8 cellular contexts compared by ENCODE assay signal in the genomic region with DNA sequence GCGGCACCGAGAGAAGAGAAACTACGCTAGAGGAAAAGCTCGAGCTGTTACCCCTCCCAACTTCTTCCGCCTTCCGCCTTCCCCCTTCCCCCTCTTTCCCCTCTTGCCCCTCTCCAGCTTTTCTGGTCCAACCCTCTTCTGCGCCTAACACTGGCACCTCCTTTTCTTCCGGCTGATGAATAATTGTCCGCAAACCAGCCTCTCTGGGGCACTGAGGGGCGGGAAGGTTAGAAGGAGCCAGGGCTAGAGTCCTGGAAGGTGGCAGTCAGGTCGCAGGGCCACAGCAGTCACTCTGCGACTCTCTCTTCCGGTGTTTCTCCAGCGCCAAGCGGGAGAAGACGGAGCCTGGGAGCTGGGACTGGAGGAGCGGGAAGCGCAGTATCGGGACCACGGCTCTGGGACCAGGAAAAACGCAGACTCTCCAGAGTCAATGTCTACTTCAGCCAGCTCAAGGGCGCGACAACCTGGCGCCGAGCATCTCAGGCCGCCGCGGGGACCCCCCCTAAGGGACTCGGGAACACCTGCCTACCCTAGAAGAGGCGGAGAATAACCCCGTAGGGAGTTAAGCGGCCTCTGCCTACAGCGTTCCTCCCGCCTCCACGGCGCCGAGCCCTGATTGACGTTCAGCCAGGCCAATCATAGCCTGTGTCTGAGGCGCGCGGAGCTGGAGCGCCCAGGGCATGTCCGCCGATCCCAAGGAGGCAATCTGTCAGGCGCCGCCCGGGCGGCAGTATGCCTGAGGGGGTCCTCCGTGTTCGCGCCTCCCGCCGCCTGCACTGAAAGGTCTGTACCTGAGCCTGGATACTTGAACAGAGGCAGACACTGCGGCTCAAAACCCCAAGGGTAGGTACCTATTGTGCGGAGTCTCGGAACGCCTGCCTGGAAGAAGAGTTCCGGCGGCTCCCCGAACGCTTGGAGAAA. TPM values are rescaled to one million over a fixed set of nuclear protein-coding genes. Genes with fewer than 3 reads are reported as not detected.
DNase-seq lines count a peak whose midpoint lies in the region; ATAC-seq and TF ChIP-seq lines count a peak whose summit lies in the region.

No MANE protein-coding gene starts in this region.

- POLR2A ChIA-PET in WTC11 (lab: Charles Lee), result interaction anchor here (0.9 to 2.4 kb wide), 9 partner anchors 33 to 99 kb away, joined by 3 to 33 read pairs (median 6); partner anchors contain the start of genes HLA-DMA, PSMB8, PSMB9 and TAP1

- peak; percentile 98 for ATAC-seq in GM18909 (IDR thresholded peaks at IDR 0.05; ENCODE audit: poor library complexity, unreplicated experiment)
- ATAC-seq in HG03159 (IDR thresholded peaks at IDR 0.05; ENCODE audit: unreplicated experiment), result peak; percentile 97
- peak; percentile 98 for ATAC-seq in WTC11

- H3K4me3 Mint-ChIP-seq in WTC11, result peak overlapping the region; percentile 98

- no peak for TF ChIP-seq CTCF in WTC11 (IDR thresholded peaks at IDR 0.05)

- CTCF ChIA-PET in WTC11 (lab: Charles Lee), result interaction anchor here (0.5 to 5.0 kb wide), 19 partner anchors 12 to 1349 kb away, joined by 3 to 46 read pairs (median 5); partner anchors contain the start of genes BRD2, HLA-DMA, HLA-DMB and TAP2

- no peaks in the 10 kb centered on the region for H3K9me3 Mint-ChIP-seq in WTC11

- peak; percentile 99 for DNase-seq in AG08395 (ENCODE audit: low spot score)
- DNase-seq in NCI-H2227 (lab: John Stamatoyannopoulos, UW; ENCODE audit: unreplicated experiment), result peak; percentile 97
- DNase-seq in WTC11 (ENCODE audit: low spot score), result peak; percentile 96
- peak; percentile 29 to 95 (median 87) for DNase-seq in caudate nucleus (lab: John Stamatoyannopoulos, UW)
- peak; percentile 87 for DNase-seq in iris pigment epithelial cell (ENCODE audit: low read depth)
- DNase-seq in stimulated activated CD4-positive, alpha-beta T cell treated with anti-CD3 and anti-CD28 coated beads, Interleukin-12 subunit alpha, Interleukin-12 subunit beta, amount 100 ng/mL, for 24 hours (ENCODE audit: low read depth in 2 of 2), result peak; percentile 94 to 96

- H3K4me1 Mint-ChIP-seq in WTC11, result peaks cover 13% of the 10 kb centered on the region

- peaks cover 3% of the 10 kb centered on the region; the same call in 1 of the 2 replicates for H3K27me3 Mint-ChIP-seq in WTC11 (ENCODE audit: low read depth)

- H3K27ac Mint-ChIP-seq in WTC11, result peak overlapping the region; percentile 99

- peak overlapping the region; percentile 85 for H3K27ac ChIP-seq in caudate nucleus (ENCODE audit: low read depth, low read length)

- no peaks in the 10 kb centered on the region for H3K36me3 Mint-ChIP-seq in WTC11

TF ChIP-seq in WTC11, 78 proteins besides CTCF, POLR2A, EP300 and RAD21 (continues in another document):
- TF ChIP-seq TP53 (CRISPR knock-in tag; IDR thresholded peaks at IDR 0.05) (peak; percentile 39; the same call in 1 of the 2 replicates), MAX (CRISPR knock-in tag; IDR thresholded peaks at IDR 0.05) (no peak), TEAD4 (CRISPR knock-in tag; IDR thresholded peaks at IDR 0.05) (no peak), IRF2 (CRISPR knock-in tag; IDR thresholded peaks at IDR 0.05; ENCODE audit: borderline replicate concordance, low read depth) (no peak), CDX4 (CRISPR knock-in tag; IDR thresholded peaks at IDR 0.05; ENCODE audit: borderline replicate concordance) (no peak), USF1 (CRISPR knock-in tag; IDR thresholded peaks at IDR 0.05) (peak; percentile 53; the same call in 1 of the 2 replicates), FOXP1 (CRISPR knock-in tag; IDR thresholded peaks at IDR 0.05; ENCODE audit: borderline replicate concordance) (no peak), NR3C1 (CRISPR knock-in tag; conservative IDR thresholded peaks at IDR 0.05; ENCODE audit: low read depth) (0 out of 2 replicates have a peak, but pooled peaks have one; percentile 52), GABPB1 (CRISPR knock-in tag; IDR thresholded peaks at IDR 0.05) (peak; percentile 46; the same call in 1 of the 2 replicates), RELA (CRISPR knock-in tag; IDR thresholded peaks at IDR 0.05; ENCODE audit: borderline replicate concordance) (0 out of 2 replicates have a peak, but pooled peaks have one; percentile 53)
- TF ChIP-seq, protein P1, sequence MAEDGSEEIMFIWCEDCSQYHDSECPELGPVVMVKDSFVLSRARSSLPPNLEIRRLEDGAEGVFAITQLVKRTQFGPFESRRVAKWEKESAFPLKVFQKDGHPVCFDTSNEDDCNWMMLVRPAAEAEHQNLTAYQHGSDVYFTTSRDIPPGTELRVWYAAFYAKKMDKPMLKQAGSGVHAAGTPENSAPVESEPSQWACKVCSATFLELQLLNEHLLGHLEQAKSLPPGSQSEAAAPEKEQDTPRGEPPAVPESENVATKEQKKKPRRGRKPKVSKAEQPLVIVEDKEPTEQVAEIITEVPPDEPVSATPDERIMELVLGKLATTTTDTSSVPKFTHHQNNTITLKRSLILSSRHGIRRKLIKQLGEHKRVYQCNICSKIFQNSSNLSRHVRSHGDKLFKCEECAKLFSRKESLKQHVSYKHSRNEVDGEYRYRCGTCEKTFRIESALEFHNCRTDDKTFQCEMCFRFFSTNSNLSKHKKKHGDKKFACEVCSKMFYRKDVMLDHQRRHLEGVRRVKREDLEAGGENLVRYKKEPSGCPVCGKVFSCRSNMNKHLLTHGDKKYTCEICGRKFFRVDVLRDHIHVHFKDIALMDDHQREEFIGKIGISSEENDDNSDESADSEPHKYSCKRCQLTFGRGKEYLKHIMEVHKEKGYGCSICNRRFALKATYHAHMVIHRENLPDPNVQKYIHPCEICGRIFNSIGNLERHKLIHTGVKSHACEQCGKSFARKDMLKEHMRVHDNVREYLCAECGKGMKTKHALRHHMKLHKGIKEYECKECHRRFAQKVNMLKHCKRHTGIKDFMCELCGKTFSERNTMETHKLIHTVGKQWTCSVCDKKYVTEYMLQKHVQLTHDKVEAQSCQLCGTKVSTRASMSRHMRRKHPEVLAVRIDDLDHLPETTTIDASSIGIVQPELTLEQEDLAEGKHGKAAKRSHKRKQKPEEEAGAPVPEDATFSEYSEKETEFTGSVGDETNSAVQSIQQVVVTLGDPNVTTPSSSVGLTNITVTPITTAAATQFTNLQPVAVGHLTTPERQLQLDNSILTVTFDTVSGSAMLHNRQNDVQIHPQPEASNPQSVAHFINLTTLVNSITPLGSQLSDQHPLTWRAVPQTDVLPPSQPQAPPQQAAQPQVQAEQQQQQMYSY (CRISPR knock-in tag; IDR thresholded peaks at IDR 0.05), result no peak
- TF ChIP-seq, protein P2, sequence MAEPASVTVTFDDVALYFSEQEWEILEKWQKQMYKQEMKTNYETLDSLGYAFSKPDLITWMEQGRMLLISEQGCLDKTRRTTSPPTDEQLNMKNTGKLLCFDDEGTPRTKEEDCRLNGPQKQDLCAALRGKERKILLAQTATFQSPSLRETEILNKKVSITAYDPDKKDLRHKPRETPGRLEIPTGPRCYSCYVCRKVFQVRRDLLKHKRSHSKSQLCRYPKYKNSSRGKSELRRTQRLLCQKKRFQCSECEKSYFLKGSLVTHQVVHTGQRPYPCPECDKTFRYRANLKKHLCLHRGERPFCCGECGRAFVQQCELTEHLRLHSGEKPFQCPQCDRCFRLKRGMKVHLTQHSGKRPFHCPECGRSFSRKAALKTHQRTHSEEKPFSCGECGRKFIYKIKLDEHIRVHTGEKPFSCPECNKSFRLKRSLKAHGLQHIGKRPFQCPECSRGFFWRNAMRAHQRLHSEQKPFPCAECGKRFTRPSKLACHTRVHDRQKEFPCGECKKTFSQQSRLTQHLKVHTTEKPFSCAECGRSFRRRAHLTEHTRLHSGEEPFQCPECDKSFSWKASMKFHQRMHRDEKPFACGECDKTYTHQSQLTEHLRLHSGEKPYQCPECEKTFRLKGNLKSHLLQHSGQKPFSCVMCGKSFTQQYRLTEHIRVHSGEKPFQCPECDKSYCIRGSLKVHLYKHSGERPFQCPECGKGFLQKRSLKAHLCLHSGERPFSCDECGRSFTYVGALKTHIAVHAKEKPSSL (CRISPR knock-in tag; conservative IDR thresholded peaks at IDR 0.05), result no peak
- TF ChIP-seq, protein P3, sequence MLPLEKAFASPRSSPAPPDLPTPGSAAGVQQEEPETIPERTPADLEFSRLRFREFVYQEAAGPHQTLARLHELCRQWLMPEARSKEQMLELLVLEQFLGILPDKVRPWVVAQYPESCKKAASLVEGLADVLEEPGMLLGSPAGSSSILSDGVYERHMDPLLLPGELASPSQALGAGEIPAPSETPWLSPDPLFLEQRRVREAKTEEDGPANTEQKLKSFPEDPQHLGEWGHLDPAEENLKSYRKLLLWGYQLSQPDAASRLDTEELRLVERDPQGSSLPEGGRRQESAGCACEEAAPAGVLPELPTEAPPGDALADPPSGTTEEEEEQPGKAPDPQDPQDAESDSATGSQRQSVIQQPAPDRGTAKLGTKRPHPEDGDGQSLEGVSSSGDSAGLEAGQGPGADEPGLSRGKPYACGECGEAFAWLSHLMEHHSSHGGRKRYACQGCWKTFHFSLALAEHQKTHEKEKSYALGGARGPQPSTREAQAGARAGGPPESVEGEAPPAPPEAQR (CRISPR knock-in tag; IDR thresholded peaks at IDR 0.05), result no peak

RNA-seq across cellular contexts. Expression of gene PSMB9, which starts 40.4 kb away (rescaled TPM):
- total RNA-seq in WTC11 (2021), result 1.8 to 4.3 TPM (median 4.0 TPM) in 3 replicates

RNA-seq across cellular contexts. Expression of gene TAP1, which starts 40.8 kb away (rescaled TPM):
- total RNA-seq in WTC11 (2021), result 13.6 to 15.9 TPM (median 15.7 TPM) in 3 replicates

RNA-seq across cellular contexts. Expression of gene HLA-DMB, which starts 46.5 kb away (rescaled TPM):
- 1.1 to 2.7 TPM (median 2.3 TPM) in 3 replicates for total RNA-seq in WTC11 (2021)

RNA-seq across cellular contexts. Expression of gene PSMB8, which starts 50.5 kb away (rescaled TPM):
- total RNA-seq in WTC11 (2021), result 13.8 to 22.0 TPM (median 19.4 TPM) in 3 replicates

RNA-seq across cellular contexts. Expression of gene TAP2, which starts 55.8 kb away (rescaled TPM):
- 14.7 to 23.0 TPM (median 16.5 TPM) in 3 replicates for total RNA-seq in WTC11 (2021)

Comparison
In these comparisons a context has a peak if more than half of its experiments do, and no peak if none do; other contexts are left out.
1. Peak in every context shown above with its lines: DNase-seq, ATAC-seq and H3K27ac ChIP-seq.